ENCODE assay signal across 8 cellular contexts in the genomic region with DNA sequence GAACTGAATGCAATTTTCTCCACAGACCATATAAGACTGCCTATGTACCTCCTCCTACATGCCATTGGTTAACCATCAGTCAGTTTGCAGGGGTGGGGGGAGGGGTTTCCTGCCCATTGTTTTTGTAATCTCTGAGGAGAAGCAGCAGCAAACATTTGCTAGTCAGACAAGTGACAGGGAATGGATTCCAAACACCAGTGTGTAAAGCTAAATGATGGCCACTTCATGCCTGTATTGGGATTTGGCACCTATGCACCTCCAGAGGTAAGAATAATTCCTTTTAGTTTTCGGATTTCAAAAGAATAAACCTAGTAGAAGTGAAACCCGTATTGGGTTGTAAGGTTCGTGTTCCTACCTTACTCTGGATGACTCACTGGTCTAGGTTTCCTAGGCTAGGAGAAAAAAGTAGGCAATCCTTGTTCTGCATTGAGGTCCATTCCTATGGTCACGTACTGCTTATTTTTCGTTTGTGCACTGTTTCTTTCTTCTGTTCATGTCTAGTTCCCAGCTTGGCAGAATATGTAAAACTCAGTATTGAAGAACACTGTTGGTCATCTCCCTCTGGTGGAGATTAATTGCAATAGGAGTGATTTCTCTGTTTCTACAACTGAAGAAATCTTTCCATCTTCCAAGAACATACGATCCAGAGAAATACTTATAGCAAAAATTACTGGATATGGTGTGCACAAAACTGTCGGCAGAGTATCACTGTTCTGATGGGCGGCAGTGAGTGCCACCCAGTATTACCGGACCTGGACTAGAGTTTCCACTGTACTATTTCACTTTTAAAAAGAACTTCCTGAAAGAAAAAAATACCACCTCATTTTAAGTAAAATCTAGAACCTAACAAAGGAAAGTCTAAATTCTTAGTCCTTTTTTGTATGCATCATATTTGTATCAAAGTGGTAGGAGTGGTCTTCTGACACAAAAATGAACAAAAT. TPM values are rescaled to one million over a fixed set of nuclear protein-coding genes. Genes with fewer than 3 reads are reported as not detected.
DNase-seq lines count a peak whose midpoint lies in the region; ATAC-seq, FAIRE-seq and TF ChIP-seq lines count a peak whose summit lies in the region.

TSS of gene AKR1C3 (plus strand) at position 150 of the 941 bp plus-strand sequence. CDS start at position 181, 31 bp downstream.

- peak; percentile 96 for FAIRE-seq in A549 (lab: Jason Lieb, UNC)

- H3K27me3 ChIP-seq in GM06990 (replicated peaks; ENCODE audit: control insufficient read depth, insufficient read depth, low read length) (no peaks in the 10 kb centered on the region), PC-3 (ENCODE audit: low read length) (no peaks in the 10 kb centered on the region), layer of hippocampus (ENCODE audit: control insufficient read depth, insufficient read depth, low read length) (no peaks in the 10 kb centered on the region), stomach smooth muscle (ENCODE audit: control insufficient read depth in 1 of 2, insufficient read depth in 2 of 2, low read length in 2 of 2) (no peaks in the 10 kb centered on the region)

- H3K4me1 ChIP-seq in A549, result peaks cover 36% of the 10 kb centered on the region
- no peaks in the 10 kb centered on the region for H3K4me1 ChIP-seq in PC-3 (ENCODE audit: insufficient read depth, low read length)
- H3K4me1 ChIP-seq in stomach smooth muscle (ENCODE audit: control insufficient read depth, insufficient read depth, low read length), result no peaks in the 10 kb centered on the region

- H3K4me2 ChIP-seq in A549 (peak within 1 kb of the TSS; percentile 92), PC-3 (ENCODE audit: low read length) (peak within 1 kb of the TSS; percentile 91)

- intact Hi-C loops in PC-3 (cut with micrococcal nuclease), result loop anchor here (1.0 to 5.0 kb wide), 4 partner anchors 76 to 288 kb away; no protein-coding TSS in a partner anchor

- 1% methylated on average over 9 of the region's 9 CpGs for WGBS in A549 (ENCODE audit: missing lambda C conversion rate)

- TF ChIP-seq CTCF in A549 (IDR thresholded peaks at IDR 0.05) (peak; percentile 66), GM06990 (IDR thresholded peaks at IDR 0.05; ENCODE audit: insufficient read depth, low read length, poor library complexity, severe bottlenecking) (peak; percentile 39), PC-3 (conservative IDR thresholded peaks at IDR 0.05; ENCODE audit: low read depth, low read length) (peak; percentile 65), choroid plexus epithelial cell (conservative IDR thresholded peaks at IDR 0.05; ENCODE audit: low read depth, low read length) (peak; percentile 72)

- H3F3A ChIP-seq in PC-3 (ENCODE audit: low read length, unreplicated experiment), result no peaks in the 10 kb centered on the region

- peak; percentile 53 for TF ChIP-seq POLR2A in A549 (IDR thresholded peaks at IDR 0.05; ENCODE audit: low read length)

- H3K36me3 ChIP-seq in GM06990 (ENCODE audit: control insufficient read depth, insufficient read depth, low read length) (no peaks in the 10 kb centered on the region), PC-3 (ENCODE audit: low read depth, low read length) (no peaks in the 10 kb centered on the region; the same call in 1 of the 2 replicates), stomach smooth muscle (ENCODE audit: control insufficient read depth in 2 of 2, insufficient read depth in 2 of 2, low read length in 2 of 2) (peaks cover 0 to 4% of the 10 kb centered on the region in 2 donors)

- no peaks in the 10 kb centered on the region for H3K9me2 ChIP-seq in PC-3 (replicated peaks; ENCODE audit: low read length)

- TF ChIP-seq EP300 in A549 (IDR thresholded peaks at IDR 0.05), result no peak

- H3K9ac ChIP-seq in PC-3 (ENCODE audit: low read length), result peak within 1 kb of the TSS; percentile 46
- H3K9ac ChIP-seq in stomach smooth muscle (ENCODE audit: low read length in 2 of 2), result peak within 1 kb of the TSS; percentile 52 to 58

- peak within 1 kb of the TSS; percentile 87 for H3K4me3 ChIP-seq in A549
- no peak within 1 kb of the TSS for H3K4me3 ChIP-seq in GM06990 (replicated peaks; ENCODE audit: low read depth, low read length)
- H3K4me3 ChIP-seq in PC-3 (ENCODE audit: low read length), result peak within 1 kb of the TSS; percentile 74
- H3K4me3 ChIP-seq in choroid plexus epithelial cell (ENCODE audit: low read depth, low read length), result peak within 1 kb of the TSS; percentile 63
- H3K4me3 ChIP-seq in stomach smooth muscle (ENCODE audit: low read length in 2 of 2), result peak within 1 kb of the TSS; percentile 62 to 68

- peak; percentile 71 for TF ChIP-seq RAD21 in A549 (conservative IDR thresholded peaks at IDR 0.05 in 1 of 2, IDR thresholded peaks at IDR 0.05 in 1 of 2)

- H3K27ac ChIP-seq in A549 (peak within 1 kb of the TSS; percentile 89 to 98), PC-3 (ENCODE audit: low read length) (peak within 1 kb of the TSS; percentile 31), layer of hippocampus (ENCODE audit: low read depth, low read length) (peak within 1 kb of the TSS; percentile 40), stomach smooth muscle (ENCODE audit: low read length) (no peak within 1 kb of the TSS)

- H4K20me1 ChIP-seq in PC-3 (ENCODE audit: low read length), result no peaks in the 10 kb centered on the region

- H3K9me3 ChIP-seq in A549 (peaks cover 24% of the 10 kb centered on the region), PC-3 (ENCODE audit: low read length) (no peaks in the 10 kb centered on the region), stomach smooth muscle (ENCODE audit: control insufficient read depth in 2 of 2, low read length in 2 of 2) (no peaks in the 10 kb centered on the region)

- peak within 1 kb of the TSS; percentile 77 for H2AFZ ChIP-seq in PC-3 (ENCODE audit: low read length)

- POLR2A ChIA-PET in A549 (lab: Yijun Ruan, JAX) (interaction anchor here (0.6 to 2.0 kb wide), 11 partner anchors 15 to 244 kb away, joined by 3 to 14 read pairs (median 3); partner anchors contain the start of gene AKR1C2), PC-3 (lab: Charles Lee; ENCODE audit: unreplicated experiment) (no interaction called here)

- ATAC-seq in A549, result peak; percentile 78 to 86
- peak; percentile 84 for ATAC-seq in PC-3
- no peak for ATAC-seq in GM19452 (IDR thresholded peaks at IDR 0.05; ENCODE audit: unreplicated experiment)

- CTCF ChIA-PET in A549 (lab: Yijun Ruan, JAX), result interaction anchor here (0.6 to 6.9 kb wide), 19 partner anchors 11 to 301 kb away, joined by 3 to 81 read pairs (median 4); no protein-coding TSS in a partner anchor
- CTCF ChIA-PET in PC-3 (lab: Charles Lee), result interaction anchor here (0.6 to 0.7 kb wide), 2 partner anchors 165 to 244 kb away, joined by 3 read pairs; no protein-coding TSS in a partner anchor

- no peaks in the 10 kb centered on the region for H3K79me2 ChIP-seq in PC-3 (ENCODE audit: low read length)

- DNase-seq in A549 (ENCODE audit: low read depth in 1 of 2, low spot score in 1 of 2), result peak; percentile 61 to 94
- no peak for DNase-seq in GM06990 (ENCODE audit: extremely low read depth, insufficient read length)
- DNase-seq in PC-3, result peak; percentile 53
- peak; percentile 90 for DNase-seq in choroid plexus epithelial cell (ENCODE audit: low read depth)
- no peak for DNase-seq in NCI-H128 (lab: John Stamatoyannopoulos, UW; ENCODE audit: unreplicated experiment)

- BruUV-seq in PC-3 (replicated peaks; lab: Mats Ljungman, UMichigan), result TSS peak; percentile 79

TF ChIP-seq in A549, 52 proteins besides CTCF, POLR2A, EP300 and RAD21 (continues in another document):
- TF ChIP-seq KDM1A (IDR thresholded peaks at IDR 0.05; ENCODE audit: low read depth), result no peak
- no peak for TF ChIP-seq RNF2 (IDR thresholded peaks at IDR 0.05; ENCODE audit: borderline replicate concordance, low read depth)
- no peak for TF ChIP-seq HOXB13 (CRISPR knock-in tag; IDR thresholded peaks at IDR 0.05; ENCODE audit: low read depth)
- no peak for TF ChIP-seq CHD4 (IDR thresholded peaks at IDR 0.05; ENCODE audit: borderline replicate concordance)
- TF ChIP-seq NFE2L2 (conservative IDR thresholded peaks at IDR 0.05; ENCODE audit: low read length), result no peak
- TF ChIP-seq, protein P1, sequence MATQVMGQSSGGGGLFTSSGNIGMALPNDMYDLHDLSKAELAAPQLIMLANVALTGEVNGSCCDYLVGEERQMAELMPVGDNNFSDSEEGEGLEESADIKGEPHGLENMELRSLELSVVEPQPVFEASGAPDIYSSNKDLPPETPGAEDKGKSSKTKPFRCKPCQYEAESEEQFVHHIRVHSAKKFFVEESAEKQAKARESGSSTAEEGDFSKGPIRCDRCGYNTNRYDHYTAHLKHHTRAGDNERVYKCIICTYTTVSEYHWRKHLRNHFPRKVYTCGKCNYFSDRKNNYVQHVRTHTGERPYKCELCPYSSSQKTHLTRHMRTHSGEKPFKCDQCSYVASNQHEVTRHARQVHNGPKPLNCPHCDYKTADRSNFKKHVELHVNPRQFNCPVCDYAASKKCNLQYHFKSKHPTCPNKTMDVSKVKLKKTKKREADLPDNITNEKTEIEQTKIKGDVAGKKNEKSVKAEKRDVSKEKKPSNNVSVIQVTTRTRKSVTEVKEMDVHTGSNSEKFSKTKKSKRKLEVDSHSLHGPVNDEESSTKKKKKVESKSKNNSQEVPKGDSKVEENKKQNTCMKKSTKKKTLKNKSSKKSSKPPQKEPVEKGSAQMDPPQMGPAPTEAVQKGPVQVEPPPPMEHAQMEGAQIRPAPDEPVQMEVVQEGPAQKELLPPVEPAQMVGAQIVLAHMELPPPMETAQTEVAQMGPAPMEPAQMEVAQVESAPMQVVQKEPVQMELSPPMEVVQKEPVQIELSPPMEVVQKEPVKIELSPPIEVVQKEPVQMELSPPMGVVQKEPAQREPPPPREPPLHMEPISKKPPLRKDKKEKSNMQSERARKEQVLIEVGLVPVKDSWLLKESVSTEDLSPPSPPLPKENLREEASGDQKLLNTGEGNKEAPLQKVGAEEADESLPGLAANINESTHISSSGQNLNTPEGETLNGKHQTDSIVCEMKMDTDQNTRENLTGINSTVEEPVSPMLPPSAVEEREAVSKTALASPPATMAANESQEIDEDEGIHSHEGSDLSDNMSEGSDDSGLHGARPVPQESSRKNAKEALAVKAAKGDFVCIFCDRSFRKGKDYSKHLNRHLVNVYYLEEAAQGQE (IDR thresholded peaks at IDR 0.05), result no peak
- no peak for TF ChIP-seq RCOR1 (IDR thresholded peaks at IDR 0.05; ENCODE audit: low read depth, low read length)
- no peak for TF ChIP-seq ZNF302 (CRISPR knock-in tag; IDR thresholded peaks at IDR 0.05)
- no peak for TF ChIP-seq NR3C1 (IDR thresholded peaks at IDR 0.05)
- no peak for TF ChIP-seq FOXS1 (CRISPR knock-in tag; IDR thresholded peaks at IDR 0.05)
- TF ChIP-seq EHF (CRISPR knock-in tag; IDR thresholded peaks at IDR 0.05), result no peak
- no peak for TF ChIP-seq CBX2 (IDR thresholded peaks at IDR 0.05; ENCODE audit: borderline replicate concordance, low read depth)

RNA-seq across cellular contexts. Expression of gene AKR1C3, which starts in this region (rescaled TPM):
- 3,820 and 4,867 TPM in 2 replicates for polyA plus RNA-seq in A549 (2011; rRNA removed)
- polyA plus RNA-seq in A549 (2012; cell fraction: cytosol; rRNA removed), result 1,990 and 2,211 TPM in 2 replicates
- polyA plus RNA-seq in A549 (2012; cell fraction: nucleus; rRNA removed), result 1,508 and 2,046 TPM in 2 replicates
- 1,744 to 2,157 TPM (median 1,998 TPM) in 3 replicates for polyA plus RNA-seq in A549 (2017; fragmentation: RNase III; extraction: RNeasy Plus Mini Kit Qiagen cat#74134 plus additional on column Dnase treatment)
- polyA minus RNA-seq in A549 (2011; rRNA and poly(A)+ RNA removed), result 1,379 and 1,525 TPM in 2 replicates
- total RNA-seq in PC-3 (2014; rRNA removed), result 15.8 and 24.0 TPM in 2 replicates

Comparison
In these comparisons a context has a peak if more than half of its experiments do, and no peak if none do; other contexts are left out.
1. DNase-seq: peak in A549 (2 of 2), PC-3 (single experiment) and choroid plexus epithelial cell (single experiment); none in GM06990 (single experiment) and NCI-H128 (single experiment).
2. Peak in every context shown above with its lines, with median percentiles within 50 percentile points of each other: CTCF ChIP-seq.